In genomic region chr2:134440336-134440909, GRCh38 we compare ENCODE assay signal across 13 cellular contexts.
A peak's percentile ranks its signal among the peaks of the same experiment; 100 is the strongest.
DNase-seq lines count a peak whose midpoint lies in the region; ATAC-seq and TF ChIP-seq lines count a peak whose summit lies in the region.
"Had no signal": no experiment of that assay in that cellular context is flagged by ENCODE, and none has a peak within 500 bp of the region (broad histone marks: within the 10 kb centered on the region; RNA-seq: fewer than 3 reads in every experiment).

No MANE protein-coding gene starts in this region.

- no peaks in the 10 kb centered on the region for H3K27me3 ChIP-seq in CD4-positive, alpha-beta T cell (ENCODE audit: control insufficient read depth, insufficient read depth, low read length)

- TF ChIP-seq CTCF in CD4-positive, alpha-beta T cell (IDR thresholded peaks at IDR 0.05): no peak

- DNase-seq in CD4-positive, alpha-beta T cell: no peak
- DNase-seq in T-helper 17 cell (no peak), islet precursor cell (peak; percentile 10), cortex of kidney (lab: John Stamatoyannopoulos, UW) (no peak)
- DNase-seq in stimulated activated effector memory CD8-positive, alpha-beta T cell treated with anti-CD3 and anti-CD28 coated beads, Interleukin-12 subunit alpha, Interleukin-12 subunit beta, amount 100 ng/mL, for 72 hours (ENCODE audit: low spot score in 2 of 2): no peak
- no peak for DNase-seq in activated CD8-positive, alpha-beta memory T cell treated with anti-CD3 and anti-CD28 coated beads, Interleukin-2, amount 50 U/mL, for 4 hours
- no peak for DNase-seq in stimulated activated naive CD8-positive, alpha-beta T cell treated with anti-CD3 and anti-CD28 coated beads, Interleukin-15, amount 100 ng/mL, for 72 hours
- DNase-seq: C1 segment of cervical spinal cord; CD4-positive, alpha-beta memory T cell; DMS79 had no signal

- no peak overlapping the region for H3K27ac ChIP-seq in CD4-positive, alpha-beta T cell (ENCODE audit: low read depth, low read length)

- H3K27me3 Mint-ChIP-seq in CD4-positive, alpha-beta T cell: no peaks in the 10 kb centered on the region
- no peaks in the 10 kb centered on the region for H3K27me3 Mint-ChIP-seq in T-helper 17 cell
- no peaks in the 10 kb centered on the region for H3K27me3 Mint-ChIP-seq in stimulated activated naive CD8-positive, alpha-beta T cell treated with anti-CD3 and anti-CD28 coated beads, Interleukin-15, amount 100 ng/mL, for 72 hours
- H3K27me3 Mint-ChIP-seq: B cell; CD4-positive, alpha-beta memory T cell had no signal

- no peak for ATAC-seq in CD4-positive, alpha-beta T cell (ENCODE audit: poor library complexity)
- no peak for ATAC-seq in T-helper 17 cell
- ATAC-seq in stimulated activated effector memory CD8-positive, alpha-beta T cell treated with anti-CD3 and anti-CD28 coated beads, Interleukin-12 subunit alpha, Interleukin-12 subunit beta, amount 100 ng/mL, for 72 hours: no peak
- no peak for ATAC-seq in stimulated activated naive CD8-positive, alpha-beta T cell treated with anti-CD3 and anti-CD28 coated beads, Interleukin-15, amount 100 ng/mL, for 72 hours
- ATAC-seq: GM12878, GM23338 had no signal

- H3K4me1 Mint-ChIP-seq in CD4-positive, alpha-beta T cell (ENCODE audit: low read depth): no peaks in the 10 kb centered on the region
- H3K4me1 Mint-ChIP-seq in T-helper 17 cell: peaks cover 10% of the 10 kb centered on the region
- no peaks in the 10 kb centered on the region for H3K4me1 Mint-ChIP-seq in stimulated activated effector memory CD8-positive, alpha-beta T cell treated with anti-CD3 and anti-CD28 coated beads, Interleukin-12 subunit alpha, Interleukin-12 subunit beta, amount 100 ng/mL, for 72 hours
- no peaks in the 10 kb centered on the region for H3K4me1 Mint-ChIP-seq in stimulated activated naive CD8-positive, alpha-beta T cell treated with anti-CD3 and anti-CD28 coated beads, Interleukin-15, amount 100 ng/mL, for 72 hours
- H3K4me1 Mint-ChIP-seq: B cell had no signal

- peak overlapping the region; percentile 30 for H3K27ac Mint-ChIP-seq in CD4-positive, alpha-beta T cell
- H3K27ac Mint-ChIP-seq in T-helper 17 cell: peak overlapping the region; percentile 84
- peak overlapping the region; percentile 71 for H3K27ac Mint-ChIP-seq in stimulated activated effector memory CD8-positive, alpha-beta T cell treated with anti-CD3 and anti-CD28 coated beads, Interleukin-12 subunit alpha, Interleukin-12 subunit beta, amount 100 ng/mL, for 72 hours
- peak overlapping the region in 1 of 2 donors; percentile 88 for H3K27ac Mint-ChIP-seq in stimulated activated naive CD8-positive, alpha-beta T cell treated with anti-CD3 and anti-CD28 coated beads, Interleukin-15, amount 100 ng/mL, for 72 hours
- H3K27ac Mint-ChIP-seq: GM23338 had no signal

- POLR2A ChIA-PET in CD4-positive, alpha-beta T cell (lab: Charles Lee): no interaction called here

- CTCF ChIA-PET in CD4-positive, alpha-beta T cell (lab: Charles Lee): interaction anchor here (1.0 kb wide), 1 partner anchor 11 kb away, joined by 3 read pairs; no protein-coding TSS in a partner anchor

- peaks cover 71% of the 10 kb centered on the region for H3K36me3 Mint-ChIP-seq in CD4-positive, alpha-beta T cell (ENCODE audit: low read depth)
- H3K36me3 Mint-ChIP-seq in T-helper 17 cell (ENCODE audit: low read depth): peaks cover 3% of the 10 kb centered on the region
- peaks cover 21% of the 10 kb centered on the region for H3K36me3 Mint-ChIP-seq in stimulated activated effector memory CD8-positive, alpha-beta T cell treated with anti-CD3 and anti-CD28 coated beads, Interleukin-12 subunit alpha, Interleukin-12 subunit beta, amount 100 ng/mL, for 72 hours

- H3K4me3 Mint-ChIP-seq in CD4-positive, alpha-beta T cell: no peak overlapping the region
- H3K4me3 Mint-ChIP-seq in T-helper 17 cell: no peak overlapping the region
- no peak overlapping the region for H3K4me3 Mint-ChIP-seq in stimulated activated effector memory CD8-positive, alpha-beta T cell treated with anti-CD3 and anti-CD28 coated beads, Interleukin-12 subunit alpha, Interleukin-12 subunit beta, amount 100 ng/mL, for 72 hours
- no peak overlapping the region for H3K4me3 Mint-ChIP-seq in stimulated activated naive CD8-positive, alpha-beta T cell treated with anti-CD3 and anti-CD28 coated beads, Interleukin-15, amount 100 ng/mL, for 72 hours
- H3K4me3 Mint-ChIP-seq: B cell; CD4-positive, alpha-beta memory T cell; GM23338 had no signal

- H3K9me3 Mint-ChIP-seq in CD4-positive, alpha-beta T cell: no peaks in the 10 kb centered on the region
- H3K9me3 Mint-ChIP-seq in stimulated activated effector memory CD8-positive, alpha-beta T cell treated with anti-CD3 and anti-CD28 coated beads, Interleukin-12 subunit alpha, Interleukin-12 subunit beta, amount 100 ng/mL, for 72 hours: no peaks in the 10 kb centered on the region
- no peaks in the 10 kb centered on the region for H3K9me3 Mint-ChIP-seq in stimulated activated naive CD8-positive, alpha-beta T cell treated with anti-CD3 and anti-CD28 coated beads, Interleukin-15, amount 100 ng/mL, for 72 hours
- H3K9me3 Mint-ChIP-seq: CD4-positive, alpha-beta memory T cell; GM23338 had no signal

- H3K9me3 ChIP-seq in CD4-positive, alpha-beta T cell (ENCODE audit: control insufficient read depth, low read length): no peaks in the 10 kb centered on the region
- H3K9me3 ChIP-seq in T-helper 17 cell (ENCODE audit: control insufficient read depth, low read length, poor library complexity, severe bottlenecking): no peaks in the 10 kb centered on the region

- intact Hi-C loops in CD4-positive, alpha-beta T cell (cut with DNase I, micrococcal nuclease): no loop called here
